Comparison of ENCODE assay signal across 21 cellular contexts in the genomic region with DNA sequence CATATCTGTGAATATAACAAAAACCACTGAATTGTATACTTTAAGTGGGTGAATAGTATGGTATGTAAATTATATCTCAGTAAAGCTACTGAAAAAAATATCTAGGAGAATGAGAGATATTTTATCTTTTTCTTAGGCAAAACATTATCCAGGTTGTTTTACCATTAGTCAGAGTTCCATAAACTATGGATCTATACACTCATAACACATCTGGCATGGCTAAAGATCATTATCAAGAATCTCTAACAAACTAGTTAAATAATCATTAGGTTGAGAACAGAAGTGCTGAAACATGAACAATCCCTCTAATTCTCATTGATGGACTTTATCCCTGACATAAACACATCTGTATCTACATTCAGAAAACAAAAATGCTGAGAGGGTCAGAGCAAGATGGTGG. TPM values are rescaled to one million over a fixed set of nuclear protein-coding genes. Genes with fewer than 3 reads are reported as not detected.
DNase-seq lines count a peak whose midpoint lies in the region; ATAC-seq and TF ChIP-seq lines count a peak whose summit lies in the region.
"Had no signal": no experiment of that assay in that cellular context is flagged by ENCODE, and none has a peak within 500 bp of the region (broad histone marks: within the 10 kb centered on the region; RNA-seq: fewer than 3 reads in every experiment).

No MANE protein-coding gene starts in this region.

- H3K4me2 ChIP-seq in PC-3 (ENCODE audit: low read length), result peak overlapping the region; percentile 61
- no peak overlapping the region for H3K4me2 ChIP-seq in smooth muscle cell

- POLR2A ChIA-PET in PC-3 (lab: Charles Lee; ENCODE audit: unreplicated experiment), result no interaction called here

- no peak for DNase-seq in natural killer cell
- no peak for DNase-seq in natural killer cell treated with Interleukin-12 subunit alpha and Interleukin-12 subunit beta and Interleukin-15 and Interleukin-18, amount 100 ng/mL, for 72 hours (ENCODE audit: low spot score)
- peak; percentile 18 for DNase-seq in PC-3
- DNase-seq in fibroblast of villous mesenchyme (ENCODE audit: low read depth), result peak; percentile 35
- no peak for DNase-seq in smooth muscle cell (lab: John Stamatoyannopoulos, UW; ENCODE audit: unreplicated experiment)
- DNase-seq: activated naive CD4-positive, alpha-beta T cell treated with Interleukin-2 at 50 U/mL for 16 hours; AML-193; body of pancreas; CD4-positive, alpha-beta memory T cell; NCI-H1105; NCI-H187 treated with DMSO at 0.1 percent for 48 hours; NCI-H2171 treated with DMSO at 0.1 percent for 48 hours; NCI-H510A treated with DMSO at 0.1 percent for 48 hours; stimulated activated CD4-positive, alpha-beta T cell treated with anti-CD3 and anti-CD28 coated beads, Interleukin-4, amount 100 ng/mL, for 4 hours; tibial artery had no signal

- H3K4me3 ChIP-seq in PC-3 (ENCODE audit: low read length) (peak overlapping the region; percentile 19; the same call in 1 of the 2 replicates), fibroblast of villous mesenchyme (ENCODE audit: low read depth, low read length) (no peak overlapping the region), smooth muscle cell (no peak overlapping the region)
- H3K4me3 ChIP-seq: body of pancreas, K562, tibial artery, vagina had no signal

- peak overlapping the region; percentile 3 to 73 for H3K27ac Mint-ChIP-seq in natural killer cell
- H3K27ac Mint-ChIP-seq in natural killer cell treated with Interleukin-12 subunit alpha and Interleukin-12 subunit beta and Interleukin-15 and Interleukin-18, amount 100 ng/mL, for 72 hours, result no peak overlapping the region

- H3K79me2 ChIP-seq in PC-3 (ENCODE audit: low read length) (peaks cover 83% of the 10 kb centered on the region), smooth muscle cell (ENCODE audit: low read depth) (peaks cover 45% of the 10 kb centered on the region)

- no peak overlapping the region for H3K4me3 Mint-ChIP-seq in natural killer cell
- H3K4me3 Mint-ChIP-seq in natural killer cell treated with Interleukin-12 subunit alpha and Interleukin-12 subunit beta and Interleukin-15 and Interleukin-18, amount 100 ng/mL, for 72 hours, result no peak overlapping the region

- H3K9ac ChIP-seq in PC-3 (ENCODE audit: low read length) (no peak overlapping the region; the same call in 1 of the 2 replicates), smooth muscle cell (ENCODE audit: low read depth) (no peak overlapping the region)

- H2AFZ ChIP-seq in PC-3 (ENCODE audit: low read length) (no peak overlapping the region), smooth muscle cell (ENCODE audit: low read depth) (no peak overlapping the region)

- H3K36me3 Mint-ChIP-seq in natural killer cell, result peaks cover 16% of the 10 kb centered on the region
- H3K36me3 Mint-ChIP-seq in natural killer cell treated with Interleukin-12 subunit alpha and Interleukin-12 subunit beta and Interleukin-15 and Interleukin-18, amount 100 ng/mL, for 72 hours, result peaks cover 13% of the 10 kb centered on the region

- no peak for ATAC-seq in natural killer cell
- ATAC-seq in natural killer cell treated with Interleukin-12 subunit alpha and Interleukin-12 subunit beta and Interleukin-15 and Interleukin-18, amount 100 ng/mL, for 72 hours, result no peak
- peak; percentile 20; the same call in 1 of the 2 replicates for ATAC-seq in PC-3
- no peak for ATAC-seq in GM21529 (IDR thresholded peaks at IDR 0.05; ENCODE audit: unreplicated experiment)
- no peak for ATAC-seq in GM18505 (IDR thresholded peaks at IDR 0.05; ENCODE audit: unreplicated experiment)
- ATAC-seq in SK-N-SH treated with all-trans-retinoic acid at 6 μM for 48 hours, result no peak; the same call in 2 of the 3 replicates
- ATAC-seq: body of pancreas had no signal

- H3K27me3 Mint-ChIP-seq in natural killer cell (ENCODE audit: low read depth in 2 of 2), result no peaks in the 10 kb centered on the region
- H3K27me3 Mint-ChIP-seq in natural killer cell treated with Interleukin-12 subunit alpha and Interleukin-12 subunit beta and Interleukin-15 and Interleukin-18, amount 100 ng/mL, for 72 hours, result no peaks in the 10 kb centered on the region
- H3K27me3 Mint-ChIP-seq: CD4-positive, alpha-beta memory T cell had no signal

- intact Hi-C loops in natural killer cell (cut with micrococcal nuclease), result no loop called here
- intact Hi-C loops in PC-3 (cut with micrococcal nuclease), result loop anchor here (1.0 to 5.0 kb wide), 2 partner anchors 53 to 73 kb away; no protein-coding TSS in a partner anchor

- H3K9me3 ChIP-seq in PC-3 (ENCODE audit: low read length), result no peaks in the 10 kb centered on the region
- H3K9me3 ChIP-seq in smooth muscle cell (replicated peaks; ENCODE audit: low read depth), result no peaks in the 10 kb centered on the region
- H3K9me3 ChIP-seq: body of pancreas, tibial artery, vagina had no signal

- H3K4me1 Mint-ChIP-seq in natural killer cell, result peaks cover 41 to 65% of the 10 kb centered on the region in 2 donors
- H3K4me1 Mint-ChIP-seq in natural killer cell treated with Interleukin-12 subunit alpha and Interleukin-12 subunit beta and Interleukin-15 and Interleukin-18, amount 100 ng/mL, for 72 hours (ENCODE audit: low read depth in 2 of 2), result peaks cover 30 to 37% of the 10 kb centered on the region in 2 donors

- H3K9me3 Mint-ChIP-seq in natural killer cell, result no peaks in the 10 kb centered on the region
- H3K9me3 Mint-ChIP-seq in natural killer cell treated with Interleukin-12 subunit alpha and Interleukin-12 subunit beta and Interleukin-15 and Interleukin-18, amount 100 ng/mL, for 72 hours, result no peaks in the 10 kb centered on the region
- H3K9me3 Mint-ChIP-seq: CD4-positive, alpha-beta memory T cell had no signal

- H3K27me3 ChIP-seq in PC-3 (ENCODE audit: low read length), result no peaks in the 10 kb centered on the region
- no peaks in the 10 kb centered on the region for H3K27me3 ChIP-seq in smooth muscle cell (ENCODE audit: low read depth)
- H3K27me3 ChIP-seq: body of pancreas, tibial artery, vagina had no signal

- H4K20me1 ChIP-seq in PC-3 (ENCODE audit: low read length) (no peaks in the 10 kb centered on the region), smooth muscle cell (ENCODE audit: low read depth) (peaks cover 14% of the 10 kb centered on the region)

- peak overlapping the region; percentile 84 for H3K27ac ChIP-seq in PC-3 (ENCODE audit: low read length)
- H3K27ac ChIP-seq in smooth muscle cell (ENCODE audit: low read depth), result peak overlapping the region; percentile 13
- H3K27ac ChIP-seq: body of pancreas, RWPE1, tibial artery, vagina had no signal

- H3K9me2 ChIP-seq in PC-3 (replicated peaks; ENCODE audit: low read length), result no peaks in the 10 kb centered on the region

- H3K4me1 ChIP-seq in PC-3 (ENCODE audit: insufficient read depth, low read length) (peaks cover 27% of the 10 kb centered on the region), smooth muscle cell (ENCODE audit: low read depth) (no peaks in the 10 kb centered on the region)
- H3K4me1 ChIP-seq: body of pancreas, vagina had no signal

- TF ChIP-seq CTCF in natural killer cell (IDR thresholded peaks at IDR 0.05) (no peak), PC-3 (conservative IDR thresholded peaks at IDR 0.05; ENCODE audit: low read depth, low read length) (no peak), fibroblast of villous mesenchyme (IDR thresholded peaks at IDR 0.05; ENCODE audit: insufficient read depth, low read depth, low read length) (no peak), smooth muscle cell (IDR thresholded peaks at IDR 0.05; ENCODE audit: borderline replicate concordance, insufficient read depth, poor library complexity, severe bottlenecking) (no peak)

- H3F3A ChIP-seq in PC-3 (ENCODE audit: low read length, unreplicated experiment) (no peaks in the 10 kb centered on the region), smooth muscle cell (ENCODE audit: low read depth) (no peaks in the 10 kb centered on the region)

- CTCF ChIA-PET in PC-3 (lab: Charles Lee), result interaction anchor here (0.7 kb wide), 1 partner anchor 33 kb away, joined by 4 read pairs; no protein-coding TSS in a partner anchor

- no TSS peak for BruUV-seq in PC-3 (replicated peaks; lab: Mats Ljungman, UMichigan)

- TF ChIP-seq POLR2A in GM18505 (IDR thresholded peaks at IDR 0.05; ENCODE audit: borderline replicate concordance, extremely low read depth, insufficient read depth, insufficient read length), result no peak

- H3K36me3 ChIP-seq in PC-3 (ENCODE audit: low read depth, low read length) (peaks cover 21% of the 10 kb centered on the region), smooth muscle cell (ENCODE audit: low read depth) (no peaks in the 10 kb centered on the region)

TF ChIP-seq in SK-N-SH treated with all-trans-retinoic acid at 6 μM for 48 hours, 23 proteins besides CTCF, POLR2A, EP300 and RAD21 (continues in another document):
- TF ChIP-seq, protein P1, sequence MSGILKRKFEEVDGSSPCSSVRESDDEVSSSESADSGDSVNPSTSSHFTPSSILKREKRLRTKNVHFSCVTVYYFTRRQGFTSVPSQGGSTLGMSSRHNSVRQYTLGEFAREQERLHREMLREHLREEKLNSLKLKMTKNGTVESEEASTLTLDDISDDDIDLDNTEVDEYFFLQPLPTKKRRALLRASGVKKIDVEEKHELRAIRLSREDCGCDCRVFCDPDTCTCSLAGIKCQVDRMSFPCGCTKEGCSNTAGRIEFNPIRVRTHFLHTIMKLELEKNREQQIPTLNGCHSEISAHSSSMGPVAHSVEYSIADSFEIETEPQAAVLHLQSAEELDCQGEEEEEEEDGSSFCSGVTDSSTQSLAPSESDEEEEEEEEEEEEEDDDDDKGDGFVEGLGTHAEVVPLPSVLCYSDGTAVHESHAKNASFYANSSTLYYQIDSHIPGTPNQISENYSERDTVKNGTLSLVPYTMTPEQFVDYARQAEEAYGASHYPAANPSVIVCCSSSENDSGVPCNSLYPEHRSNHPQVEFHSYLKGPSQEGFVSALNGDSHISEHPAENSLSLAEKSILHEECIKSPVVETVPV (CRISPR knock-in tag; IDR thresholded peaks at IDR 0.05), result no peak

RNA-seq across cellular contexts. Expression of gene MED14, which starts 15.6 kb away (rescaled TPM):
- total RNA-seq in natural killer cell, result 10 to 100 TPM; 55.3 to 79.1 (median 66.1) TPM
- 10 to 100 TPM; 34.1 to 48.2 TPM for total RNA-seq in natural killer cell treated with Interleukin-12 subunit alpha and Interleukin-12 subunit beta and Interleukin-15 and Interleukin-18, amount 100 ng/mL, for 72 hours
- 29.5 and 44.7 TPM in 2 replicates for total RNA-seq in PC-3 (2014; rRNA removed)
- total RNA-seq in fibroblast of villous mesenchyme, result 24.2 and 29.4 TPM in 2 replicates
- total RNA-seq in smooth muscle cell, result 47.3 and 56.2 TPM in 2 replicates
- polyA plus RNA-seq in smooth muscle cell, result 9.4 and 14.2 TPM in 2 replicates

Comparison
In these comparisons a context has a peak if more than half of its experiments do, and no peak if none do; other contexts are left out.
1. H3K27ac Mint-ChIP-seq: peak in natural killer cell (2 of 2); none in natural killer cell treated with Interleukin-12 subunit alpha and Interleukin-12 subunit beta and Interleukin-15 and Interleukin-18, amount 100 ng/mL, for 72 hours (0 of 2).
2. DNase-seq: peak in PC-3 (single experiment) and fibroblast of villous mesenchyme (single experiment); none in natural killer cell (single experiment), natural killer cell treated with Interleukin-12 subunit alpha and Interleukin-12 subunit beta and Interleukin-15 and Interleukin-18, amount 100 ng/mL, for 72 hours (single experiment) and smooth muscle cell (single experiment).